29 cellular contexts compared by ENCODE assay signal in the genomic region with DNA sequence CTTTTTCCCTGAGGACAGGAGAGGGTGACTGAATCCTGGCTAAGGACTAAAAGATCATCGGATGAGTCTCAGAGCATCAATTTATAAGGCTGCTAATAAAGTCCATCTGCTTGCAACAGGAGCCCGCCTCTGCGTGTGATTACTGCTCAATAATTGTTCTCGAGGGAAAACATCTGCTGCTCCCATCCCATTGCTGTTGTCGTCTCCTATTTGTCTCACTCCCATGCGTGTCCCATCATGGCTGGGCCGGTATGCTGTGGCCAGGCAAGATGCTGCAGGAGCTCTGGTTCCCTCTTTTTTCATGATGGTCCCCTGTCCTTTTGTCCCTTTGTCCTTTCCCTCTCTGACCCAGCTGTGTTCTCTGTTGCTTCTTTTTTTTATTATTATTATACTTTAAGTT.
"Had no signal": no experiment of that assay in that cellular context is flagged by ENCODE, and none has a peak within 500 bp of the region (broad histone marks: within the 10 kb centered on the region; RNA-seq: fewer than 3 reads in every experiment).

No MANE protein-coding gene starts in this region.

- H3K27me3 ChIP-seq: brain microvascular endothelial cell, gastrocnemius medialis, hepatocyte, ovary, right lobe of liver had no signal

- H3K9me3 ChIP-seq: gastrocnemius medialis, ovary, right lobe of liver, thoracic aorta had no signal

- H3K9me3 Mint-ChIP-seq: activated naive CD4-positive, alpha-beta T cell treated with anti-CD3 and anti-CD28 coated beads, Interleukin-2, amount 10 ng/mL, durations not matched to agents 7 days and 5 days; activated naive CD8-positive, alpha-beta T cell treated with anti-CD3 and anti-CD28 coated beads, Interleukin-2, amount 10 ng/mL, durations not matched to agents 7 days and 5 days; activated T-helper 2 cell treated with anti-CD3 and anti-CD28 coated beads, Interferon-gamma antibody, Interleukin-2, Interleukin-4, amounts not matched to agents 10 μg/mL and 5 μg/mL and 100 μg/mL, durations not matched to agents 14 hours and 24 hours and 36 hours; effector memory CD8-positive, alpha-beta T cell; nephron progenitor cell had no signal

- H3K27ac ChIP-seq: brain microvascular endothelial cell, coronary artery, dorsolateral prefrontal cortex, gastrocnemius medialis, hepatocyte, ovary, right lobe of liver, skin epidermis, thoracic aorta had no signal

- H3K27me3 Mint-ChIP-seq: activated CD4-positive, alpha-beta T cell treated with anti-CD3 and anti-CD28 coated beads for 36 hours; activated CD8-positive, alpha-beta memory T cell treated with anti-CD3 and anti-CD28 coated beads, Interleukin-2, amount 10 ng/mL, durations not matched to agents 7 days and 5 days; activated naive CD4-positive, alpha-beta T cell treated with anti-CD3 and anti-CD28 coated beads, Interleukin-2, amount 10 ng/mL, durations not matched to agents 7 days and 5 days; naive B cell had no signal

- H3K4me1 Mint-ChIP-seq: activated CD4-positive, alpha-beta T cell treated with anti-CD3 and anti-CD28 coated beads for 36 hours; activated CD8-positive, alpha-beta memory T cell treated with anti-CD3 and anti-CD28 coated beads, Interleukin-2, amount 10 ng/mL, durations not matched to agents 7 days and 5 days; activated naive CD4-positive, alpha-beta T cell treated with anti-CD3 and anti-CD28 coated beads, Interleukin-2, amount 10 ng/mL, durations not matched to agents 7 days and 5 days; activated naive CD8-positive, alpha-beta T cell treated with anti-CD3 and anti-CD28 coated beads, Interleukin-2, amount 10 ng/mL, durations not matched to agents 7 days and 5 days; naive B cell; nephron progenitor cell had no signal

- DNase-seq: activated CD4-positive, alpha-beta T cell treated with anti-CD3 and anti-CD28 coated beads for 36 hours; activated CD4-positive, CD25-positive, alpha-beta regulatory T cell; activated CD8-positive, alpha-beta memory T cell treated with anti-CD3 and anti-CD28 coated beads, Interleukin-2, amount 10 ng/mL, durations not matched to agents 7 days and 5 days; activated CD8-positive, alpha-beta T cell treated with anti-CD3 and anti-CD28 coated beads, Interleukin-2, amount 10 ng/mL, durations not matched to agents 7 days and 5 days; activated naive CD4-positive, alpha-beta T cell treated with anti-CD3 and anti-CD28 coated beads, Interleukin-2, amount 10 ng/mL, durations not matched to agents 7 days and 5 days; activated naive CD8-positive, alpha-beta T cell treated with anti-CD3 and anti-CD28 coated beads, Interleukin-2, amount 10 ng/mL, durations not matched to agents 7 days and 5 days; activated T-cell treated with anti-CD3 and anti-CD28 coated beads, Interleukin-2, amount 50 U/mL, for 48 hours; brain microvascular endothelial cell; dorsolateral prefrontal cortex; effector memory CD8-positive, alpha-beta T cell; erythroblast; gastrocnemius medialis; left cardiac atrium; mammary epithelial cell; naive B cell; nephron progenitor cell; ovary; right lobe of liver; stimulated activated CD4-positive, alpha-beta T cell treated with anti-CD3 and anti-CD28 coated beads, Interleukin-12 subunit alpha, Interleukin-12 subunit beta, amount 100 ng/mL, for 4 hours; stimulated activated CD4-positive, alpha-beta T cell treated with anti-CD3 and anti-CD28 coated beads, Interleukin-4, amount 100 ng/mL, for 1 hour; stimulated activated naive CD8-positive, alpha-beta T cell treated with anti-CD3 and anti-CD28 coated beads, Interleukin-15, Interleukin-2, amounts not matched to agents 100 U/mL and 50 U/mL, for 24 hours; T-helper 2 cell; trophoblast cell had no signal

- H3K4me3 Mint-ChIP-seq: activated CD4-positive, alpha-beta T cell treated with anti-CD3 and anti-CD28 coated beads for 36 hours; activated CD8-positive, alpha-beta memory T cell treated with anti-CD3 and anti-CD28 coated beads, Interleukin-2, amount 10 ng/mL, durations not matched to agents 7 days and 5 days; activated CD8-positive, alpha-beta T cell treated with anti-CD3 and anti-CD28 coated beads, Interleukin-2, amount 10 ng/mL, durations not matched to agents 7 days and 5 days; activated naive CD4-positive, alpha-beta T cell treated with anti-CD3 and anti-CD28 coated beads, Interleukin-2, amount 10 ng/mL, durations not matched to agents 7 days and 5 days; activated naive CD8-positive, alpha-beta T cell treated with anti-CD3 and anti-CD28 coated beads, Interleukin-2, amount 10 ng/mL, durations not matched to agents 7 days and 5 days; effector memory CD8-positive, alpha-beta T cell; naive B cell; nephron progenitor cell had no signal

- H3K27ac Mint-ChIP-seq: activated CD4-positive, alpha-beta T cell treated with anti-CD3 and anti-CD28 coated beads for 36 hours; activated CD8-positive, alpha-beta memory T cell treated with anti-CD3 and anti-CD28 coated beads, Interleukin-2, amount 10 ng/mL, durations not matched to agents 7 days and 5 days; activated CD8-positive, alpha-beta T cell treated with anti-CD3 and anti-CD28 coated beads, Interleukin-2, amount 10 ng/mL, durations not matched to agents 7 days and 5 days; activated naive CD4-positive, alpha-beta T cell treated with anti-CD3 and anti-CD28 coated beads, Interleukin-2, amount 10 ng/mL, durations not matched to agents 7 days and 5 days; activated naive CD8-positive, alpha-beta T cell treated with anti-CD3 and anti-CD28 coated beads, Interleukin-2, amount 10 ng/mL, durations not matched to agents 7 days and 5 days; activated T-helper 2 cell treated with anti-CD3 and anti-CD28 coated beads, Interferon-gamma antibody, Interleukin-2, Interleukin-4, amounts not matched to agents 10 μg/mL and 5 μg/mL and 100 μg/mL, durations not matched to agents 14 hours and 24 hours and 36 hours; effector memory CD8-positive, alpha-beta T cell; naive B cell; nephron progenitor cell; progenitor cell of endocrine pancreas had no signal

- H3K4me3 ChIP-seq: coronary artery, dorsolateral prefrontal cortex, gastrocnemius medialis, hepatocyte, ovary, right lobe of liver, skin epidermis, thoracic aorta had no signal

- H3K4me1 ChIP-seq: gastrocnemius medialis, right lobe of liver had no signal

- H3K36me3 Mint-ChIP-seq: activated CD8-positive, alpha-beta memory T cell treated with anti-CD3 and anti-CD28 coated beads, Interleukin-2, amount 10 ng/mL, durations not matched to agents 7 days and 5 days; activated naive CD4-positive, alpha-beta T cell treated with anti-CD3 and anti-CD28 coated beads, Interleukin-2, amount 10 ng/mL, durations not matched to agents 7 days and 5 days; activated naive CD8-positive, alpha-beta T cell treated with anti-CD3 and anti-CD28 coated beads, Interleukin-2, amount 10 ng/mL, durations not matched to agents 7 days and 5 days; naive B cell had no signal

- H3K36me3 ChIP-seq: brain microvascular endothelial cell, gastrocnemius medialis, ovary, right lobe of liver, thoracic aorta had no signal
